ENCODE assay signal across 8 cellular contexts in genomic region chr9:134099123-134099761, GRCh38. TPM values are rescaled to one million over a fixed set of nuclear protein-coding genes. Genes with fewer than 3 reads are reported as not detected.
DNase-seq lines count a peak whose midpoint lies in the region; ATAC-seq and TF ChIP-seq lines count a peak whose summit lies in the region.

No MANE protein-coding gene starts in this region.

- H3K36me3 ChIP-seq in H7 (replicated peaks; ENCODE audit: control insufficient read depth, insufficient read depth, low read length) (no peaks in the 10 kb centered on the region), esophagus squamous epithelium (no peaks in the 10 kb centered on the region), trophoblast cell (ENCODE audit: control insufficient read depth in 1 of 2, insufficient read depth in 2 of 2, low read length in 2 of 2) (no peaks in the 10 kb centered on the region)

- ATAC-seq in HG02610 (IDR thresholded peaks at IDR 0.05; ENCODE audit: unreplicated experiment) (no peak), GM21526 (IDR thresholded peaks at IDR 0.05; ENCODE audit: low FRiP score, unreplicated experiment) (no peak)

- H2BK5ac ChIP-seq in trophoblast cell (ENCODE audit: low read depth, low read length, poor library complexity), result no peak overlapping the region

- no peak overlapping the region for H3K4ac ChIP-seq in trophoblast cell (ENCODE audit: low read depth, low read length)

- intact Hi-C loops in esophagus squamous epithelium (cut with DNase I), result no loop called here

- no peak overlapping the region for H2BK120ac ChIP-seq in trophoblast cell (ENCODE audit: insufficient read depth, low read length, poor library complexity)

- H3K4me3 ChIP-seq in H7 (ENCODE audit: insufficient read depth, low read depth, low read length), result no peak overlapping the region
- no peak overlapping the region for H3K4me3 ChIP-seq in esophagus squamous epithelium
- no peak overlapping the region for H3K4me3 ChIP-seq in trophoblast cell (ENCODE audit: low read depth, low read length)

- no peak overlapping the region for H2AK5ac ChIP-seq in trophoblast cell (ENCODE audit: low read length)

- peak; percentile 62 to 86 (median 74) for TF ChIP-seq CTCF in esophagus squamous epithelium (IDR thresholded peaks at IDR 0.05)

- H3K9ac ChIP-seq in trophoblast cell (ENCODE audit: low read length), result no peak overlapping the region

- H3K9me3 ChIP-seq in esophagus squamous epithelium, result no peaks in the 10 kb centered on the region
- H3K9me3 ChIP-seq in trophoblast cell (ENCODE audit: insufficient read depth, low read depth, low read length), result peaks cover 12% of the 10 kb centered on the region

- H3K18ac ChIP-seq in trophoblast cell (ENCODE audit: low read length), result no peak overlapping the region

- H3K4me1 ChIP-seq in esophagus squamous epithelium, result no peaks in the 10 kb centered on the region
- no peaks in the 10 kb centered on the region for H3K4me1 ChIP-seq in trophoblast cell (ENCODE audit: control insufficient read depth in 1 of 2, insufficient read depth in 2 of 2, low read length in 2 of 2)

- H3K23ac ChIP-seq in trophoblast cell (ENCODE audit: low read length), result no peak overlapping the region

- H3K14ac ChIP-seq in trophoblast cell (ENCODE audit: low read length), result no peak overlapping the region

- DNase-seq in AML-193 (lab: John Stamatoyannopoulos, UW), result peak; percentile 53 to 71
- DNase-seq in H7, result peak; percentile 88
- peak; percentile 43 for DNase-seq in NOMO-1 treated with DMSO at 0.1 percent for 48 hours (lab: John Stamatoyannopoulos, UW; ENCODE audit: unreplicated experiment)
- peak; percentile 4 to 30 (median 9) for DNase-seq in activated CD8-positive, alpha-beta memory T cell treated with anti-CD3 and anti-CD28 coated beads for 48 hours (ENCODE audit: low read depth in 2 of 3, low spot score in 2 of 3)
- no peak for DNase-seq in esophagus squamous epithelium (lab: John Stamatoyannopoulos, UW)
- DNase-seq in trophoblast cell, result peak; percentile 9 to 81

- H3K79me1 ChIP-seq in trophoblast cell (ENCODE audit: low read length), result no peaks in the 10 kb centered on the region

- H2AFZ ChIP-seq in trophoblast cell (ENCODE audit: insufficient read depth, low read length, poor library complexity), result no peak overlapping the region

- H3K27ac ChIP-seq in esophagus squamous epithelium (no peak overlapping the region), trophoblast cell (ENCODE audit: low read depth, low read length) (no peak overlapping the region)

- H4K12ac ChIP-seq in trophoblast cell (ENCODE audit: low read depth, low read length), result no peak overlapping the region

- H3K27me3 ChIP-seq in H7 (ENCODE audit: control insufficient read depth, insufficient read depth, low read length) (no peaks in the 10 kb centered on the region), esophagus squamous epithelium (peaks cover 0 to 35% (median 0%) of the 10 kb centered on the region in 4 donors), trophoblast cell (ENCODE audit: insufficient read depth, low read length) (no peaks in the 10 kb centered on the region)

- no peak overlapping the region for H4K91ac ChIP-seq in trophoblast cell (ENCODE audit: low read depth, low read length)

- no peaks in the 10 kb centered on the region for H3K79me2 ChIP-seq in trophoblast cell (ENCODE audit: control insufficient read depth, insufficient read depth, low read length, poor library complexity)

- WGBS in esophagus squamous epithelium, 2 donors, result 31 to 65% methylated on average over 6 to 12 of the region's 13 CpGs
- WGBS in trophoblast cell (ENCODE audit: extremely low coverage, insufficient coverage, insufficient read length), result no CpG with 5 or more reads among the region's 13 CpGs

- H2BK12ac ChIP-seq in trophoblast cell (ENCODE audit: low read length), result no peak overlapping the region

- no peak overlapping the region for H4K8ac ChIP-seq in trophoblast cell (ENCODE audit: low read depth, low read length)

- no peak for TF ChIP-seq POLR2A in esophagus squamous epithelium (IDR thresholded peaks at IDR 0.05)

- H3K4me2 ChIP-seq in trophoblast cell (ENCODE audit: low read length), result no peak overlapping the region

RNA-seq across cellular contexts. Expression of gene BRD3, which starts 31.4 kb away (rescaled TPM):
- total RNA-seq in H7 (2014; rRNA removed; shearing (Covaris generic)), result 9.4 and 14.7 TPM in 2 replicates
- total RNA-seq in esophagus squamous epithelium, result 10 to 100 TPM in 2 of 4 donors, 1 to 10 TPM in 2; 7.2 to 23.7 (median 9.4) TPM
- polyA plus RNA-seq in trophoblast cell (2013), result 16.3 and 17.4 TPM in 2 replicates

RNA-seq across cellular contexts. Expression of gene WDR5, which starts 36.6 kb away (rescaled TPM):
- 40.3 and 40.9 TPM in 2 replicates for total RNA-seq in H7 (2014; rRNA removed; shearing (Covaris generic))
- total RNA-seq in esophagus squamous epithelium, result 10 to 100 TPM; 15.4 to 26.8 (median 23.1) TPM
- 23.6 and 23.9 TPM in 2 replicates for polyA plus RNA-seq in trophoblast cell (2013)
